Comparison of ENCODE assay signal across 9 cellular contexts in genomic region chr7:42580061-42580460, GRCh38.
"Had no signal": no experiment of that assay in that cellular context is flagged by ENCODE, and none has a peak within 500 bp of the region (broad histone marks: within the 10 kb centered on the region; RNA-seq: fewer than 3 reads in every experiment).

No MANE protein-coding gene starts in this region.

- H3K9ac ChIP-seq: KMS-11 had no signal

- H3K27ac Mint-ChIP-seq: IgD-negative memory B cell had no signal

- H3K36me3 Mint-ChIP-seq: IgD-negative memory B cell had no signal

- FAIRE-seq: HepG2, HTR-8/SVneo, K562 had no signal

- H3K27ac ChIP-seq: HL-60, KMS-11 had no signal

- H3K4me3 ChIP-seq: K562 had no signal

- H3K4me3 Mint-ChIP-seq: IgD-negative memory B cell had no signal

- ATAC-seq: HepG2, K562 had no signal

- H3K4me2 ChIP-seq: KMS-11 had no signal

- DNase-seq: IMR-90, KBM-7, KG1 had no signal

- H3K4me1 Mint-ChIP-seq: IgD-negative memory B cell had no signal
